In the genomic region with DNA sequence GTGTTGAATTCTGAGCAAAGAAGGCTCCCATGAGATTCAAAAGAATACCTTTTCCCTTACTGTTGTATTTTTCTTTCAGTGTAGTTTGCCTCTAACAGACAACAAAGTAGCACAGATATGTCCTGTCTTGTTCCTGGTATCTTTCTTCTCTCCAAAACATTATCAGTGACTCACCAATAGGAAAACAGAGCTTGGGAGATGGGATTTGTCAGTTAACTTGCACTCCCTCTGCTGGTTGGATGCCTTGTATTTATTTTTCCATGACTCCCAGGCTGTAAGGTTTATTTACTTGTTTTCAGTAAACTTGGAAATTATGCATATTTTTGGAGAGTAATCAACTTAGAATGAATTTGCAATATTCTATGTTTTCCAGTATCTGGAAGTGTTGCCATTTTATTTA, we compare ENCODE assay signal across 8 cellular contexts.
DNase-seq lines count a peak whose midpoint lies in the region; ATAC-seq and TF ChIP-seq lines count a peak whose summit lies in the region.

No MANE protein-coding gene starts in this region.

- peak overlapping the region; percentile 13 for H3K9ac ChIP-seq in mesenchymal stem cell (ENCODE audit: low read length)

- no peak for ATAC-seq in HG02798 (IDR thresholded peaks at IDR 0.05; ENCODE audit: poor library complexity, unreplicated experiment)
- ATAC-seq in GM19023 (IDR thresholded peaks at IDR 0.05; ENCODE audit: unreplicated experiment) = no peak

- no peak overlapping the region for H2BK120ac ChIP-seq in mesenchymal stem cell (ENCODE audit: low read depth, low read length)

- no peak overlapping the region for H2AFZ ChIP-seq in mesenchymal stem cell (ENCODE audit: low read depth, low read length)

- POLR2A ChIA-PET in BJ (lab: Charles Lee) = no interaction called here

- no peaks in the 10 kb centered on the region for H3K27me3 ChIP-seq in BJ (ENCODE audit: control insufficient read depth, insufficient read depth, low read length)
- no peaks in the 10 kb centered on the region for H3K27me3 ChIP-seq in mesenchymal stem cell (ENCODE audit: control insufficient read depth in 1 of 2, insufficient read depth in 1 of 2, low read length in 2 of 2)

- no peak overlapping the region for H2BK5ac ChIP-seq in mesenchymal stem cell (ENCODE audit: low read depth, low read length, poor library complexity, severe bottlenecking)

- DNase-seq in BJ (ENCODE audit: low read depth) (no peak), cerebellar cortex (ENCODE audit: low spot score) (peak; percentile 21), mesenchymal stem cell (peak; percentile 55), NCI-H1436 (lab: John Stamatoyannopoulos, UW) (no peak), DMS153 treated with DMSO at 0.1 percent for 48 hours (lab: John Stamatoyannopoulos, UW; ENCODE audit: unreplicated experiment) (no peak)

- H3K4me1 ChIP-seq in mesenchymal stem cell (ENCODE audit: control insufficient read depth, insufficient read depth, low read depth, low read length) = no peaks in the 10 kb centered on the region

- peak; percentile 46 for TF ChIP-seq CTCF in BJ (IDR thresholded peaks at IDR 0.05; ENCODE audit: insufficient read depth, low read depth, low read length)
- TF ChIP-seq CTCF in LNCAP (IDR thresholded peaks at IDR 0.05) = peak; percentile 45; the same call in 1 of the 2 replicates

- CTCF ChIA-PET in BJ (lab: Yijun Ruan, JAX) = interaction anchor here (1.2 to 1.8 kb wide), 4 partner anchors 12 to 155 kb away, joined by 3 to 9 read pairs (median 5); no protein-coding TSS in a partner anchor

- H3K4me3 ChIP-seq in BJ (ENCODE audit: low read depth, low read length) = no peak overlapping the region
- H3K4me3 ChIP-seq in mesenchymal stem cell (ENCODE audit: insufficient read depth in 1 of 2, low read depth in 1 of 2, low read length in 2 of 2) = no peak overlapping the region

- H3K36me3 ChIP-seq in BJ (ENCODE audit: control insufficient read depth, insufficient read depth, low read length) = no peaks in the 10 kb centered on the region
- no peaks in the 10 kb centered on the region for H3K36me3 ChIP-seq in mesenchymal stem cell (ENCODE audit: control insufficient read depth in 1 of 2, insufficient read depth in 2 of 2, low read depth in 1 of 2, low read length in 2 of 2)

- H3K14ac ChIP-seq in mesenchymal stem cell (ENCODE audit: low read length in 2 of 2) = no peak overlapping the region

- H3K23ac ChIP-seq in mesenchymal stem cell (ENCODE audit: low read length in 2 of 2) = no peak overlapping the region

- no peaks in the 10 kb centered on the region for H3K79me1 ChIP-seq in mesenchymal stem cell (replicated peaks; ENCODE audit: low read length, poor library complexity, severe bottlenecking)

- peak overlapping the region; percentile 56 for H3K27ac ChIP-seq in mesenchymal stem cell (ENCODE audit: low read length, poor library complexity, severe bottlenecking)

- no peak overlapping the region for H3K4me2 ChIP-seq in mesenchymal stem cell (ENCODE audit: low read length, poor library complexity, severe bottlenecking)

- H2BK15ac ChIP-seq in mesenchymal stem cell (ENCODE audit: low read depth, poor library complexity, severe bottlenecking) = no peak overlapping the region

- H3K4ac ChIP-seq in mesenchymal stem cell (ENCODE audit: low read depth in 1 of 2, low read length in 2 of 2) = no peak overlapping the region

- no peak overlapping the region for H4K91ac ChIP-seq in mesenchymal stem cell (ENCODE audit: low read length)

- H3K9me3 ChIP-seq in mesenchymal stem cell (ENCODE audit: control insufficient read depth, low read length) = peaks cover 12% of the 10 kb centered on the region

- no peak overlapping the region for H3K18ac ChIP-seq in mesenchymal stem cell (ENCODE audit: low read depth in 1 of 2, low read length in 2 of 2)

- H2BK12ac ChIP-seq in mesenchymal stem cell (ENCODE audit: low read length in 2 of 2) = no peak overlapping the region

- no peak overlapping the region for H4K8ac ChIP-seq in mesenchymal stem cell (ENCODE audit: low read length)

- no peak overlapping the region for H2AK5ac ChIP-seq in mesenchymal stem cell (ENCODE audit: low read length, severe bottlenecking)

Comparison
In these comparisons a context has a peak if more than half of its experiments do, and no peak if none do; other contexts are left out.
1. DNase-seq: peak in cerebellar cortex (single experiment) and mesenchymal stem cell (single experiment); none in BJ (single experiment), NCI-H1436 (single experiment) and DMS153 treated with DMSO at 0.1 percent for 48 hours (single experiment).